Comparison of ENCODE assay signal across 20 cellular contexts in the genomic region with DNA sequence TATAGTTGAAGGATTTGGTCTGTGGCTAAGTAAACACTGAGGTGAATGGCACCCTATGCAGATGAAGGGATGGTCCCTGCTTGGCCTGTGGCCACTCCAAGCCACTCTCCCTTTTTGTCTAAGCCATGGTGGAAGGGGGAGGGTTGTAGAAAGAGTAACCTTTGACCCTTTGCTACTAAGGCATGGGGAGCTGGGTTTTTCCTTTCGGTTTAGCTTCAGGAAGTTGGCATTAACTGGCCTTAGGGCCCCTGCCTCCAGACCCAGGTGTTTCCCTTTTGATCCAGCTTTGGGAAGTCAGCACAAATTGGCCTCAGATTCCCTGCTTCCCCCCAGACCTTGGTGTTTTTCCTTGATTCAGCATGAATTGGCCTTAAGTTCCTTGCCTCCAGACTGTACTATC. TPM values are rescaled to one million over a fixed set of nuclear protein-coding genes. Genes with fewer than 3 reads are reported as not detected.
DNase-seq lines count a peak whose midpoint lies in the region; TF ChIP-seq lines count a peak whose summit lies in the region.
"Had no signal": no experiment of that assay in that cellular context is flagged by ENCODE, and none has a peak within 500 bp of the region (broad histone marks: within the 10 kb centered on the region; RNA-seq: fewer than 3 reads in every experiment).

No MANE protein-coding gene starts in this region.

- H3K9me3 ChIP-seq in mesenchymal stem cell (ENCODE audit: control insufficient read depth, low read length) = no peaks in the 10 kb centered on the region

- H2BK120ac ChIP-seq in mesenchymal stem cell (ENCODE audit: low read depth, low read length) = no peak overlapping the region

- no TSS peak for BruUV-seq in MCF 10A (replicated peaks; lab: Mats Ljungman, UMichigan)

- no peaks in the 10 kb centered on the region for H3K4me1 Mint-ChIP-seq in MCF 10A (ENCODE audit: insufficient read depth, unreplicated experiment)

- no peak overlapping the region for H3K14ac ChIP-seq in mesenchymal stem cell (ENCODE audit: low read length in 2 of 2)

- no peak overlapping the region for H2BK12ac ChIP-seq in mesenchymal stem cell (ENCODE audit: low read length in 2 of 2)

- no peaks in the 10 kb centered on the region for H3K27me3 Mint-ChIP-seq in MCF 10A (ENCODE audit: insufficient read depth, unreplicated experiment)

- H2BK15ac ChIP-seq in mesenchymal stem cell (ENCODE audit: low read depth, poor library complexity, severe bottlenecking) = no peak overlapping the region

- intact Hi-C loops in MCF 10A (cut with micrococcal nuclease) = no loop called here

- no peak overlapping the region for H3K18ac ChIP-seq in mesenchymal stem cell (ENCODE audit: low read depth in 1 of 2, low read length in 2 of 2)

- TF ChIP-seq CTCF in fibroblast of villous mesenchyme (IDR thresholded peaks at IDR 0.05; ENCODE audit: insufficient read depth, low read depth, low read length) (no peak), foreskin fibroblast (IDR thresholded peaks at IDR 0.05; ENCODE audit: low read depth, low read length) (no peak), MCF 10A (IDR thresholded peaks at IDR 0.05; ENCODE audit: unreplicated experiment) (no peak)

- 63% methylated on average over 1 of the region's 1 CpG for WGBS in mesenchymal stem cell

- H3K27me3 ChIP-seq in mesenchymal stem cell (ENCODE audit: control insufficient read depth in 1 of 2, insufficient read depth in 1 of 2, low read length in 2 of 2) = no peaks in the 10 kb centered on the region
- H3K27me3 ChIP-seq: Peyer's patch had no signal

- no peaks in the 10 kb centered on the region for H3K79me1 ChIP-seq in mesenchymal stem cell (replicated peaks; ENCODE audit: low read length, poor library complexity, severe bottlenecking)

- H4K8ac ChIP-seq in mesenchymal stem cell (ENCODE audit: low read length) = no peak overlapping the region

- no peak overlapping the region for H3K27ac Mint-ChIP-seq in MCF 10A (ENCODE audit: low read depth, unreplicated experiment)

- H3K9me3 Mint-ChIP-seq in MCF 10A (ENCODE audit: unreplicated experiment) = no peaks in the 10 kb centered on the region

- H3K4me1 ChIP-seq in mesenchymal stem cell (ENCODE audit: control insufficient read depth, insufficient read depth, low read depth, low read length) = peaks cover 5% of the 10 kb centered on the region
- H3K4me1 ChIP-seq: Peyer's patch had no signal

- H2AK5ac ChIP-seq in mesenchymal stem cell (ENCODE audit: low read length, severe bottlenecking) = no peak overlapping the region

- no peak overlapping the region for H3K4me3 ChIP-seq in fibroblast of villous mesenchyme (ENCODE audit: low read depth, low read length)
- no peak overlapping the region for H3K4me3 ChIP-seq in mesenchymal stem cell (ENCODE audit: insufficient read depth in 1 of 2, low read depth in 1 of 2, low read length in 2 of 2)
- H3K4me3 ChIP-seq in foreskin fibroblast (ENCODE audit: low read depth in 1 of 2, low read length in 2 of 2) = no peak overlapping the region
- H3K4me3 ChIP-seq: Peyer's patch had no signal

- no peak overlapping the region for H2AFZ ChIP-seq in mesenchymal stem cell (ENCODE audit: low read depth, low read length)

- H3K4me3 Mint-ChIP-seq in MCF 10A (ENCODE audit: unreplicated experiment) = no peak overlapping the region

- H3K36me3 Mint-ChIP-seq in MCF 10A (ENCODE audit: insufficient read depth, unreplicated experiment) = peaks cover 3% of the 10 kb centered on the region

- no peak overlapping the region for H4K91ac ChIP-seq in mesenchymal stem cell (ENCODE audit: low read length)

- no peak overlapping the region for H3K23ac ChIP-seq in mesenchymal stem cell (ENCODE audit: low read length in 2 of 2)

- H3K27ac ChIP-seq in mesenchymal stem cell (ENCODE audit: low read length, poor library complexity, severe bottlenecking) = no peak overlapping the region
- H3K27ac ChIP-seq: C4-2B, KMS-11, Peyer's patch had no signal

- no peak overlapping the region for H3K4ac ChIP-seq in mesenchymal stem cell (ENCODE audit: low read depth in 1 of 2, low read length in 2 of 2)

- no peak overlapping the region for H3K4me2 ChIP-seq in mesenchymal stem cell (ENCODE audit: low read length, poor library complexity, severe bottlenecking)
- H3K4me2 ChIP-seq: KMS-11 had no signal

- peaks cover 0 to 2% of the 10 kb centered on the region in 2 experiments for H3K36me3 ChIP-seq in mesenchymal stem cell (ENCODE audit: control insufficient read depth in 1 of 2, insufficient read depth in 2 of 2, low read depth in 1 of 2, low read length in 2 of 2)
- H3K36me3 ChIP-seq: Peyer's patch had no signal

- POLR2A ChIA-PET in MCF 10A (lab: Yijun Ruan, JAX) = no interaction called here

- H3K9ac ChIP-seq in mesenchymal stem cell (ENCODE audit: low read length) = no peak overlapping the region
- H3K9ac ChIP-seq: KMS-11 had no signal

- CTCF ChIA-PET in MCF 10A (lab: Yijun Ruan, JAX) = no interaction called here

- DNase-seq in NAMALWA (ENCODE audit: low spot score) = peak; percentile 0
- peak; percentile 23 for DNase-seq in SW480 (ENCODE audit: low spot score)
- peak; percentile 44 for DNase-seq in fibroblast of villous mesenchyme (ENCODE audit: low read depth)
- DNase-seq in mesenchymal stem cell = peak; percentile 18
- no peak for DNase-seq in foreskin fibroblast
- no peak for DNase-seq in NCI-H1930 (lab: John Stamatoyannopoulos, UW)
- DNase-seq in MCF 10A (ENCODE audit: unreplicated experiment) = no peak
- DNase-seq: ACHN, AML-193, DMS79, NCI-H1048, NCI-H1436 treated with DMSO at 0.1 percent for 48 hours, NCI-H2029 treated with DMSO at 0.1 percent for 48 hours, NCI-H2171, NCI-H446, NCI-H69, Peyer's patch had no signal

- no peak overlapping the region for H2BK5ac ChIP-seq in mesenchymal stem cell (ENCODE audit: low read depth, low read length, poor library complexity, severe bottlenecking)

RNA-seq across cellular contexts. Expression of a gene that starts 49.5 kb away (rescaled TPM):
- total RNA-seq in fibroblast of villous mesenchyme = not detected in 2 replicates
- polyA plus RNA-seq in mesenchymal stem cell (2013, experiment 1 of 2) = 0.39 TPM
- polyA plus RNA-seq in mesenchymal stem cell (2013, experiment 2 of 2) = 0.42 TPM
- total RNA-seq in MCF 10A (2022) = 0.22 TPM in 1 of 2 replicates, not detected in the other
- total RNA-seq: M059J had no signal

Comparison
In these comparisons a context has a peak if more than half of its experiments do, and no peak if none do; other contexts are left out.
1. DNase-seq: peak in NAMALWA (single experiment), SW480 (single experiment), fibroblast of villous mesenchyme (single experiment) and mesenchymal stem cell (single experiment); none in foreskin fibroblast (0 of 2), NCI-H1930 (0 of 2) and MCF 10A (single experiment).